Comparison of ENCODE assay signal across 8 cellular contexts in genomic region chrX:53223955-53224859, GRCh38. TPM values are rescaled to one million over a fixed set of nuclear protein-coding genes. Genes with fewer than 3 reads are reported as not detected.
A peak's percentile ranks its signal among the peaks of the same experiment; 100 is the strongest.
DNase-seq lines count a peak whose midpoint lies in the region; ATAC-seq and TF ChIP-seq lines count a peak whose summit lies in the region.

No MANE protein-coding gene starts in this region.

- peaks cover 27% of the 10 kb centered on the region for H3K4me1 ChIP-seq in adipocyte (ENCODE audit: control insufficient read depth, insufficient read depth, low read length)

- H3K27me3 ChIP-seq in adipocyte (replicated peaks; ENCODE audit: control insufficient read depth, insufficient read depth, low read length) = no peaks in the 10 kb centered on the region

- peak overlapping the region; percentile 92 for H3K4me3 ChIP-seq in adipocyte (ENCODE audit: low read length)
- peak overlapping the region; percentile 80 for H3K4me3 ChIP-seq in skeletal muscle cell (ENCODE audit: low read depth, low read length)

- peak; percentile 66 for ATAC-seq in activated CD4-positive, alpha-beta T cell treated with anti-CD3 and anti-CD28 coated beads for 36 hours

- CTCF ChIA-PET in activated CD4-positive, alpha-beta T cell treated with anti-CD3 and anti-CD28 coated beads for 36 hours (lab: Charles Lee) = interaction anchor here (0.7 to 1.4 kb wide), 3 partner anchors 9 to 228 kb away, joined by 3 to 4 read pairs (median 3); no protein-coding TSS in a partner anchor

- H3K9me3 Mint-ChIP-seq in activated CD4-positive, alpha-beta T cell treated with anti-CD3 and anti-CD28 coated beads for 36 hours (ENCODE audit: low read depth) = no peaks in the 10 kb centered on the region

- no peaks in the 10 kb centered on the region for H3K9me3 ChIP-seq in adipocyte (ENCODE audit: control insufficient read depth, low read length)

- peak overlapping the region; percentile 79 for H3K4me3 Mint-ChIP-seq in activated CD4-positive, alpha-beta T cell treated with anti-CD3 and anti-CD28 coated beads for 36 hours

- no peak for TF ChIP-seq CTCF in GM10266 (IDR thresholded peaks at IDR 0.05; ENCODE audit: control insufficient read depth, insufficient read depth, low read depth, missing control alignments)

- H3K27ac Mint-ChIP-seq in activated CD4-positive, alpha-beta T cell treated with anti-CD3 and anti-CD28 coated beads for 36 hours = peak overlapping the region; percentile 92

- intact Hi-C loops in activated CD4-positive, alpha-beta T cell treated with anti-CD3 and anti-CD28 coated beads for 36 hours (cut with DNase I, micrococcal nuclease) = loop anchor here (1.0 to 10.0 kb wide), 4 partner anchors 35 to 821 kb away; partner anchors contain the start of genes KANTR (in 1 of the 2), PHF8 (in 1 of the 2) and TSPYL2 (in 1 of the 2)

- H3K36me3 Mint-ChIP-seq in activated CD4-positive, alpha-beta T cell treated with anti-CD3 and anti-CD28 coated beads for 36 hours (ENCODE audit: low read depth) = peaks cover 23% of the 10 kb centered on the region

- peaks cover 21% of the 10 kb centered on the region for H3K36me3 ChIP-seq in adipocyte (ENCODE audit: control insufficient read depth, insufficient read depth, low read length, severe bottlenecking)

- POLR2A ChIA-PET in activated CD4-positive, alpha-beta T cell treated with anti-CD3 and anti-CD28 coated beads for 36 hours (lab: Charles Lee) = interaction anchor here (0.6 kb wide), 1 partner anchor 9 kb away, joined by 3 read pairs; no protein-coding TSS in a partner anchor

- peak overlapping the region; percentile 100 for H3K9ac ChIP-seq in adipocyte (ENCODE audit: low read length)

- H3K4me1 Mint-ChIP-seq in activated CD4-positive, alpha-beta T cell treated with anti-CD3 and anti-CD28 coated beads for 36 hours = peaks cover 29% of the 10 kb centered on the region

- no peaks in the 10 kb centered on the region for H3K27me3 Mint-ChIP-seq in activated CD4-positive, alpha-beta T cell treated with anti-CD3 and anti-CD28 coated beads for 36 hours

- DNase-seq in activated CD4-positive, alpha-beta T cell treated with anti-CD3 and anti-CD28 coated beads for 36 hours = peak; percentile 24
- no peak for DNase-seq in activated CD4-positive, alpha-beta T cell treated with anti-CD3 and anti-CD28 coated beads, Interleukin-2, amount 50 U/mL, for 4 hours
- peak; percentile 7 for DNase-seq in NAMALWA (ENCODE audit: low spot score)
- peak; percentile 58 for DNase-seq in adipocyte (ENCODE audit: low read depth)
- peak; percentile 50 for DNase-seq in hepatic stellate cell (ENCODE audit: low spot score)
- DNase-seq in skeletal muscle cell (ENCODE audit: low read depth) = peak; percentile 7
- no peak for DNase-seq in NCI-H526 (lab: John Stamatoyannopoulos, UW)
- DNase-seq in GM10266 (ENCODE audit: extremely low spot score) = no peak

RNA-seq across cellular contexts. Expression of gene KDM5C, which starts 0.8 kb away (rescaled TPM):
- 10 to 100 TPM; 84.6 to 96.5 TPM for total RNA-seq in activated CD4-positive, alpha-beta T cell treated with anti-CD3 and anti-CD28 coated beads for 36 hours

RNA-seq across cellular contexts. Expression of gene IQSEC2, which starts 57.2 kb away (rescaled TPM):
- total RNA-seq in activated CD4-positive, alpha-beta T cell treated with anti-CD3 and anti-CD28 coated beads for 36 hours = under 1 TPM; 0.21 TPM

Comparison
In these comparisons a context has a peak if more than half of its experiments do, and no peak if none do; other contexts are left out.
1. DNase-seq: peak in activated CD4-positive, alpha-beta T cell treated with anti-CD3 and anti-CD28 coated beads for 36 hours (single experiment), NAMALWA (single experiment), adipocyte (single experiment), hepatic stellate cell (single experiment) and skeletal muscle cell (single experiment); none in activated CD4-positive, alpha-beta T cell treated with anti-CD3 and anti-CD28 coated beads, Interleukin-2, amount 50 U/mL, for 4 hours (0 of 2), NCI-H526 (0 of 2) and GM10266 (single experiment).